ENCODE assay signal across 1 cellular context in genomic region chr11:77127969-77128691, GRCh38.
A peak's percentile ranks its signal among the peaks of the same experiment; 100 is the strongest.
TF ChIP-seq lines count a peak whose summit lies in the region.

Gene MYO7A, plus strand, starts transcription at chr11:77128246. Its CDS starts 2,389 bp downstream, at chr11:77130635.

TF ChIP-seq in HepG2, 621 proteins besides CTCF, POLR2A, EP300 and RAD21 (continued from another document and continues in another):
- TF ChIP-seq SOX13 (IDR thresholded peaks at IDR 0.05) (no peak), SOX13 (CRISPR knock-in tag; conservative IDR thresholded peaks at IDR 0.05 in 1 of 2, IDR thresholded peaks at IDR 0.05 in 1 of 2) (peak in 1 of 2 experiments; percentile 54; a peak in 1 of 4 replicates), CSRNP1 (CRISPR knock-in tag; IDR thresholded peaks at IDR 0.05) (no peak), SIX4 (CRISPR knock-in tag; IDR thresholded peaks at IDR 0.05) (no peak), MAX (IDR thresholded peaks at IDR 0.05) (peak; percentile 14; the same call in 1 of the 2 replicates), KLF6 (CRISPR knock-in tag; IDR thresholded peaks at IDR 0.05) (no peak), TAF15 (IDR thresholded peaks at IDR 0.05; ENCODE audit: low read depth, low read length, poor library complexity, severe bottlenecking) (no peak), FIP1L1 (IDR thresholded peaks at IDR 0.05; ENCODE audit: borderline replicate concordance, insufficient read depth, low read depth, low read length) (no peak), ZNF468 (CRISPR knock-in tag; IDR thresholded peaks at IDR 0.05) (no peak), ZNF7 (CRISPR knock-in tag; IDR thresholded peaks at IDR 0.05) (no peak), TCF7L2 (IDR thresholded peaks at IDR 0.05; ENCODE audit: low read depth, low read length) (no peak), ATF4 (CRISPR knock-in tag; IDR thresholded peaks at IDR 0.05) (no peak), MIER2 (CRISPR knock-in tag; IDR thresholded peaks at IDR 0.05) (0 out of 2 replicates have a peak, but pooled peaks have one; percentile 61), NCOA5 (CRISPR knock-in tag; IDR thresholded peaks at IDR 0.05) (no peak), RFX3 (CRISPR knock-in tag; IDR thresholded peaks at IDR 0.05) (no peak), ZSCAN12 (CRISPR knock-in tag; IDR thresholded peaks at IDR 0.05) (no peak), ZNF337 (CRISPR knock-in tag; IDR thresholded peaks at IDR 0.05; ENCODE audit: borderline replicate concordance, low read depth) (no peak; the same call in 1 of the 2 replicates), ZMYM3 (CRISPR knock-in tag; IDR thresholded peaks at IDR 0.05) (peak; percentile 74), ZNF543 (CRISPR knock-in tag; IDR thresholded peaks at IDR 0.05) (no peak), FOSL2 (CRISPR knock-in tag; IDR thresholded peaks at IDR 0.05) (peak; percentile 61; the same call in 1 of the 2 replicates), ZNF670 (CRISPR knock-in tag; IDR thresholded peaks at IDR 0.05; ENCODE audit: borderline replicate concordance) (0 out of 2 replicates have a peak, but pooled peaks have one; percentile 48), ATM (IDR thresholded peaks at IDR 0.05; ENCODE audit: borderline replicate concordance) (no peak), ESRRA (CRISPR knock-in tag; IDR thresholded peaks at IDR 0.05; ENCODE audit: low read depth) (no peak), ZKSCAN5 (CRISPR knock-in tag; IDR thresholded peaks at IDR 0.05) (no peak), NR0B2 (CRISPR knock-in tag; IDR thresholded peaks at IDR 0.05) (no peak), PCBP1 (IDR thresholded peaks at IDR 0.05; ENCODE audit: borderline replicate concordance, low read depth, low read length) (0 out of 2 replicates have a peak, but pooled peaks have one; percentile 63), ZBTB42 (CRISPR knock-in tag; IDR thresholded peaks at IDR 0.05) (no peak), GTF3A (CRISPR knock-in tag; conservative IDR thresholded peaks at IDR 0.05) (no peak), NR3C1 (CRISPR knock-in tag; IDR thresholded peaks at IDR 0.05) (no peak), CREB3 (CRISPR knock-in tag; IDR thresholded peaks at IDR 0.05) (no peak), NKX3-1 (CRISPR knock-in tag; IDR thresholded peaks at IDR 0.05) (no peak), PPARG (CRISPR knock-in tag; conservative IDR thresholded peaks at IDR 0.05) (peak; percentile 52; the same call in 1 of the 2 replicates), RBFOX2 (IDR thresholded peaks at IDR 0.05; ENCODE audit: low read depth, low read length) (0 out of 2 replicates have a peak, but pooled peaks have one; percentile 30), CHD2 (IDR thresholded peaks at IDR 0.05; ENCODE audit: low read depth, low read length) (no peak), DZIP1 (CRISPR knock-in tag; IDR thresholded peaks at IDR 0.05) (no peak; the same call in 1 of the 2 replicates), ELK4 (CRISPR knock-in tag; IDR thresholded peaks at IDR 0.05; ENCODE audit: borderline replicate concordance) (no peak), ZNF512B (CRISPR knock-in tag; IDR thresholded peaks at IDR 0.05; ENCODE audit: borderline replicate concordance) (no peak), MEIS1 (CRISPR knock-in tag; IDR thresholded peaks at IDR 0.05; ENCODE audit: borderline replicate concordance) (no peak), NFRKB (IDR thresholded peaks at IDR 0.05) (no peak), ZNF124 (CRISPR knock-in tag; IDR thresholded peaks at IDR 0.05) (no peak), ZNF879 (CRISPR knock-in tag; IDR thresholded peaks at IDR 0.05) (no peak), YEATS4 (CRISPR knock-in tag; IDR thresholded peaks at IDR 0.05; ENCODE audit: borderline replicate concordance) (no peak), ZNF282 (IDR thresholded peaks at IDR 0.05; ENCODE audit: partially characterized antibody) (no peak), MAFG (CRISPR knock-in tag; IDR thresholded peaks at IDR 0.05) (no peak), JARID2 (CRISPR knock-in tag; IDR thresholded peaks at IDR 0.05; ENCODE audit: insufficient replicate concordance) (no peak), ZNF382 (CRISPR knock-in tag; IDR thresholded peaks at IDR 0.05; ENCODE audit: borderline replicate concordance) (no peak), SCMH1 (CRISPR knock-in tag; IDR thresholded peaks at IDR 0.05; ENCODE audit: borderline replicate concordance) (no peak), KDM1A (CRISPR knock-in tag; IDR thresholded peaks at IDR 0.05) (peak; percentile 49; the same call in 1 of the 2 replicates), SNAPC4 (CRISPR knock-in tag; IDR thresholded peaks at IDR 0.05) (no peak), THAP8 (CRISPR knock-in tag; IDR thresholded peaks at IDR 0.05; ENCODE audit: borderline replicate concordance) (no peak), U2AF2 (IDR thresholded peaks at IDR 0.05; ENCODE audit: low read depth, low read length) (no peak)
